Comparison of ENCODE assay signal across 8 cellular contexts in the genomic region with DNA sequence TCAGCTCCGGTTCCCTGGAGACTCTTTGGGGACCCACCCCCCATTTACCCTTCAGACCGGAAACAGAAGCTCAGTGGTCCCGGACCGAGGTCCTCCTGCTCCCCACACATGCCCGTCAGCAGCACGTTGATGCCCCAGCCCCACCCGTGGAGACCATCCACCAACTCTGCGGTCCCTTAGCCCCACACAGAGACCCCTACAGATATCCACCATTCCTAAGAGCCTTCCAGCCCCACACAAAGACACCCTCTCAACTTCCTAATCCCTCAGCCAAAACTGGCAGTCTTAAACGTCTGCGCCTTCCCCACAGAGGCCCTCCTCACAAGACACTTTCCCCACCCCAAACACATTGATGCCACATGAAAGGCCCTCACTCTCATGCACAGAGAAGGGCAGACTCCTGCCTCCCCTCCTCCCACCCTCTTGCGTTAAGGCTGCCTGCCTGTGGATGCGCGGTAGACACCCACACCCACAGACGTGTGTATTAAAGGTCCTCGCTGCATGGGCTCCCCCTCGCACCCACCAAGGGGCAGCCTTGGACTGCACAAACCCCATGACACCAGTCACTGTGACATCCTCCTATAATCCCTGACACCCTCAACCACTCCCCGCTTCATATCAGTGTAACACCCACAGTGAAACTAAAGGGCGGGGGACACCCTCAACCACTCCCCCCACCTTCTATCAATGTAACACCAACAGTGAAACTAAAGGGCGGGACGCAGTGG. TPM values are rescaled to one million over a fixed set of nuclear protein-coding genes. Genes with fewer than 3 reads are reported as not detected.
DNase-seq lines count a peak whose midpoint lies in the region; ATAC-seq lines count a peak whose summit lies in the region.

No MANE protein-coding gene starts in this region.

- peaks cover 38 to 73% (median 59%) of the 10 kb centered on the region in 4 donors for H3K4me1 Mint-ChIP-seq in CD4-positive, CD25-positive, alpha-beta regulatory T cell
- peaks cover 59% of the 10 kb centered on the region for H3K4me1 Mint-ChIP-seq in T-helper 2 cell treated with Interferon-gamma antibody and Interleukin-4, amounts not matched to agents 5 μg/mL and 100 μg/mL, for 36 hours (ENCODE audit: low read depth)

- peak; percentile 53 to 79 (median 57) for DNase-seq in CD4-positive, CD25-positive, alpha-beta regulatory T cell
- peak; percentile 46 for DNase-seq in T-helper 2 cell treated with Interferon-gamma antibody and Interleukin-4, amounts not matched to agents 5 μg/mL and 100 μg/mL, for 36 hours (ENCODE audit: low spot score)
- DNase-seq in caudate nucleus (lab: John Stamatoyannopoulos, UW) (peak in 26 of 61 donors; percentile 3 to 63 (median 27)), left kidney (ENCODE audit: low read depth, low spot score) (peak; percentile 57), retina (no peak), NCI-H1105 treated with DMSO at 0.1 percent for 48 hours (lab: John Stamatoyannopoulos, UW) (no peak)
- DNase-seq in stimulated activated naive CD4-positive, alpha-beta T cell treated with Interleukin-2 at 50 U/mL for 16 hours (lab: John Stamatoyannopoulos, UW): peak; percentile 41

- H3K9me3 Mint-ChIP-seq in CD4-positive, CD25-positive, alpha-beta regulatory T cell: peaks cover 0 to 2% (median 0%) of the 10 kb centered on the region in 7 donors
- H3K9me3 Mint-ChIP-seq in T-helper 2 cell treated with Interferon-gamma antibody and Interleukin-4, amounts not matched to agents 5 μg/mL and 100 μg/mL, for 36 hours: no peaks in the 10 kb centered on the region

- H3K36me3 Mint-ChIP-seq in CD4-positive, CD25-positive, alpha-beta regulatory T cell: peaks cover 9% of the 10 kb centered on the region
- H3K36me3 Mint-ChIP-seq in T-helper 2 cell treated with Interferon-gamma antibody and Interleukin-4, amounts not matched to agents 5 μg/mL and 100 μg/mL, for 36 hours (ENCODE audit: low read depth): peaks cover 45% of the 10 kb centered on the region

- peaks cover 15% of the 10 kb centered on the region for H3K27me3 Mint-ChIP-seq in CD4-positive, CD25-positive, alpha-beta regulatory T cell
- H3K27me3 Mint-ChIP-seq in T-helper 2 cell treated with Interferon-gamma antibody and Interleukin-4, amounts not matched to agents 5 μg/mL and 100 μg/mL, for 36 hours (ENCODE audit: low read depth): peaks cover 3% of the 10 kb centered on the region

- no peaks in the 10 kb centered on the region for H3K36me3 ChIP-seq in CD4-positive, CD25-positive, alpha-beta regulatory T cell (ENCODE audit: control insufficient read depth, insufficient read depth, low read length)

- H3K9me3 ChIP-seq in CD4-positive, CD25-positive, alpha-beta regulatory T cell (ENCODE audit: control insufficient read depth in 2 of 2, low read length in 2 of 2): no peaks in the 10 kb centered on the region

- H3K4me3 Mint-ChIP-seq in CD4-positive, CD25-positive, alpha-beta regulatory T cell: peak overlapping the region; percentile 88 to 98 (median 96)
- H3K4me3 Mint-ChIP-seq in T-helper 2 cell treated with Interferon-gamma antibody and Interleukin-4, amounts not matched to agents 5 μg/mL and 100 μg/mL, for 36 hours: peak overlapping the region; percentile 89

- H3K4me3 ChIP-seq in CD4-positive, CD25-positive, alpha-beta regulatory T cell (ENCODE audit: low read depth, low read length): peak overlapping the region; percentile 55

- peak overlapping the region; percentile 87 for H3K27ac ChIP-seq in CD4-positive, CD25-positive, alpha-beta regulatory T cell (ENCODE audit: insufficient read depth, low read length, poor library complexity, severe bottlenecking)
- H3K27ac ChIP-seq in caudate nucleus (ENCODE audit: low read depth, low read length): peak overlapping the region; percentile 87

- peaks cover 60% of the 10 kb centered on the region for H3K4me1 ChIP-seq in CD4-positive, CD25-positive, alpha-beta regulatory T cell (ENCODE audit: control insufficient read depth, insufficient read depth, low read length, poor library complexity, severe bottlenecking)

- peak; percentile 24 to 56 for ATAC-seq in CD4-positive, CD25-positive, alpha-beta regulatory T cell (ENCODE audit: low read depth in 2 of 2)
- peak; percentile 2 for ATAC-seq in HG03097 (IDR thresholded peaks at IDR 0.05; ENCODE audit: low FRiP score, unreplicated experiment)

- no peaks in the 10 kb centered on the region for H3K27me3 ChIP-seq in CD4-positive, CD25-positive, alpha-beta regulatory T cell (ENCODE audit: control insufficient read depth, insufficient read depth, low read length)

- H3K27ac Mint-ChIP-seq in CD4-positive, CD25-positive, alpha-beta regulatory T cell: peak overlapping the region; percentile 83 to 97 (median 97)
- peak overlapping the region; percentile 80 for H3K27ac Mint-ChIP-seq in T-helper 2 cell treated with Interferon-gamma antibody and Interleukin-4, amounts not matched to agents 5 μg/mL and 100 μg/mL, for 36 hours

RNA-seq across cellular contexts. Expression of a gene that starts 34.9 kb away (rescaled TPM):
- total RNA-seq in CD4-positive, CD25-positive, alpha-beta regulatory T cell: 33.9 TPM
- polyA plus RNA-seq in CD4-positive, CD25-positive, alpha-beta regulatory T cell: 10 to 100 TPM; 11.9 to 21.6 (median 15.0) TPM

RNA-seq across cellular contexts. Expression of a gene that starts 58.2 kb away (rescaled TPM):
- total RNA-seq in CD4-positive, CD25-positive, alpha-beta regulatory T cell: 5.6 TPM
- polyA plus RNA-seq in CD4-positive, CD25-positive, alpha-beta regulatory T cell: 1 to 10 TPM in 2 of 4 donors, under 1 TPM in 2; 0.65 to 4.8 (median 1.9) TPM

Comparison
In these comparisons a context has a peak if more than half of its experiments do, and no peak if none do; other contexts are left out.
1. DNase-seq: peak in CD4-positive, CD25-positive, alpha-beta regulatory T cell (3 of 3), T-helper 2 cell treated with Interferon-gamma antibody and Interleukin-4, amounts not matched to agents 5 μg/mL and 100 μg/mL, for 36 hours (single experiment), left kidney (single experiment) and stimulated activated naive CD4-positive, alpha-beta T cell treated with Interleukin-2 at 50 U/mL for 16 hours (single experiment); none in retina (single experiment) and NCI-H1105 treated with DMSO at 0.1 percent for 48 hours (single experiment).